ENCODE assay signal across 18 cellular contexts in genomic region chr10:118173326-118173725, GRCh38.
"Had no signal": no experiment of that assay in that cellular context is flagged by ENCODE, and none has a peak within 500 bp of the region (broad histone marks: within the 10 kb centered on the region; RNA-seq: fewer than 3 reads in every experiment).

No MANE protein-coding gene starts in this region.

- H3K4me3 ChIP-seq: dorsolateral prefrontal cortex, esophagus squamous epithelium, heart right ventricle, psoas muscle, right lobe of liver, spleen, stomach had no signal

- H3K4me1 ChIP-seq: esophagus squamous epithelium, heart right ventricle, psoas muscle, right lobe of liver, spleen, stomach had no signal

- ATAC-seq: heart right ventricle; naive thymus-derived CD4-positive, alpha-beta T cell; psoas muscle; right lobe of liver had no signal

- H3K36me3 ChIP-seq: esophagus squamous epithelium, heart right ventricle, neutrophil, right lobe of liver, spleen, stomach had no signal

- DNase-seq: cortex of kidney; dorsolateral prefrontal cortex; effector CD8-positive, alpha-beta T cell; esophagus squamous epithelium; heart right ventricle; hypothalamus; kidney glomerular epithelial cell; naive thymus-derived CD4-positive, alpha-beta T cell; psoas muscle; retina; right lobe of liver; spleen; stimulated activated CD4-positive, alpha-beta T cell treated with anti-CD3 and anti-CD28 coated beads, Interleukin-2, amount 100 ng/mL, for 24 hours; stimulated activated CD4-positive, alpha-beta T cell treated with anti-CD3 and anti-CD28 coated beads, Interleukin-4, amount 100 ng/mL, for 4 hours; stimulated activated naive CD4-positive, alpha-beta T cell; stomach; trophoblast cell had no signal

- H3K27me3 ChIP-seq: dorsolateral prefrontal cortex, esophagus squamous epithelium, heart right ventricle, right lobe of liver, stomach had no signal

- H3K27ac ChIP-seq: dorsolateral prefrontal cortex, esophagus squamous epithelium, heart right ventricle, neutrophil, psoas muscle, right lobe of liver, spleen, stomach had no signal

- H3K9me3 ChIP-seq: esophagus squamous epithelium, neutrophil, psoas muscle, right lobe of liver, spleen, stomach had no signal
